ENCODE assay signal across 1 cellular context in genomic region chr15:58110999-58111717, GRCh38.
TF ChIP-seq lines count a peak whose summit lies in the region.

No MANE protein-coding gene starts in this region.

TF ChIP-seq in K562, 482 proteins besides CTCF, POLR2A, EP300 and RAD21 (continued from another document and continues in another):
- TF ChIP-seq PBX2 (CRISPR knock-in tag; IDR thresholded peaks at IDR 0.05; ENCODE audit: low read depth) (no peak), PBX2 (tag; conservative IDR thresholded peaks at IDR 0.05; ENCODE audit: low read depth) (peak; percentile 88), PKNOX1 (IDR thresholded peaks at IDR 0.05) (peak; percentile 76), SNAPC5 (CRISPR knock-in tag; IDR thresholded peaks at IDR 0.05) (no peak), ARID3A (IDR thresholded peaks at IDR 0.05; ENCODE audit: borderline replicate concordance, low read depth, low read length) (peak; percentile 87), FIP1L1 (IDR thresholded peaks at IDR 0.05; ENCODE audit: low read depth, low read length, poor library complexity, severe bottlenecking) (no peak), ZNF174 (CRISPR knock-in tag; IDR thresholded peaks at IDR 0.05) (no peak), SP1 (CRISPR knock-in tag; IDR thresholded peaks at IDR 0.05) (no peak), ADNP (tag; IDR thresholded peaks at IDR 0.05) (peak; percentile 54; the same call in 1 of the 2 replicates), TBL1XR1 (IDR thresholded peaks at IDR 0.05; ENCODE audit: low read length in 2 of 2) (peak in 1 of 2 experiments; percentile 52; a peak in 3 of 4 replicates), TSC22D4 (tag; IDR thresholded peaks at IDR 0.05) (no peak), PATZ1 (CRISPR knock-in tag; IDR thresholded peaks at IDR 0.05; ENCODE audit: borderline replicate concordance) (no peak), E2F1 (CRISPR knock-in tag; IDR thresholded peaks at IDR 0.05) (no peak), ZNF431 (CRISPR knock-in tag; IDR thresholded peaks at IDR 0.05) (no peak), CAMTA2 (CRISPR knock-in tag; conservative IDR thresholded peaks at IDR 0.05) (no peak), HOXB6 (CRISPR knock-in tag; IDR thresholded peaks at IDR 0.05; ENCODE audit: borderline replicate concordance) (no peak), BCOR (IDR thresholded peaks at IDR 0.05) (peak; percentile 87), CREB3 (tag; conservative IDR thresholded peaks at IDR 0.05; ENCODE audit: low read depth) (0 out of 2 replicates have a peak, but pooled peaks have one; percentile 19), ZNF318 (IDR thresholded peaks at IDR 0.05; ENCODE audit: borderline replicate concordance in 1 of 2, low read depth in 1 of 2) (peak; percentile 62 to 96; a peak in 2 of 4 replicates), NONO (IDR thresholded peaks at IDR 0.05; ENCODE audit: low read depth in 2 of 2, low read length in 1 of 2) (no peak), MBD1 (CRISPR knock-in tag; IDR thresholded peaks at IDR 0.05) (no peak), RHOXF2B (CRISPR knock-in tag; conservative IDR thresholded peaks at IDR 0.05) (no peak), NFATC3 (IDR thresholded peaks at IDR 0.05) (peak; percentile 87), HIVEP1 (CRISPR knock-in tag; IDR thresholded peaks at IDR 0.05) (no peak), TFE3 (CRISPR knock-in tag; IDR thresholded peaks at IDR 0.05) (no peak; the same call in 1 of the 2 replicates), RNF2 (IDR thresholded peaks at IDR 0.05) (0 out of 2 replicates have a peak, but pooled peaks have one; percentile 11)
